13 cellular contexts compared by ENCODE assay signal in the genomic region with DNA sequence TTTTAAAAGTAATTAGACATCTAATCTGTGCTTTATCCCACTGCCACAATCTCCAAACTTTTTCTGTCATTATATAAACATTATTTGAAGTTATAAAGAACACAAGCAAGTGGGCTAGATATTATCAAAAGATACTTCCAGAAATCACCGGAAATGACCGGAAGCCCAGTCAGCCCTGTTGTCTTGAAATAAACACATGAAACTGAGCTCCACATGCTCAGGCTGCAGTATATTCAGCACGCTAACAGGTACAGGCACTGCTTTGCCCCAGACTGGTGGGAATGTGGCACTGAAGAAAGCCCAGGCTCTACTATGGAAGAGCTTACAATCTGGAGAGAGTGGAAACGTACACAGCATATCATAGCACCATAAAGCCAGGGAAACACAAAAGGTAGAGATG.
A peak's percentile ranks its signal among the peaks of the same experiment; 100 is the strongest.
DNase-seq lines count a peak whose midpoint lies in the region; ATAC-seq and TF ChIP-seq lines count a peak whose summit lies in the region.
"Had no signal": no experiment of that assay in that cellular context is flagged by ENCODE, and none has a peak within 500 bp of the region (broad histone marks: within the 10 kb centered on the region; RNA-seq: fewer than 3 reads in every experiment).

No MANE protein-coding gene starts in this region.

- peaks cover 73% of the 10 kb centered on the region for H3K4me1 Mint-ChIP-seq in progenitor cell of endocrine pancreas (ENCODE audit: low read depth)

- H3F3A ChIP-seq in MM.1S (ENCODE audit: insufficient read depth, low read length) = peaks cover 33% of the 10 kb centered on the region

- H3K9me2 ChIP-seq in MM.1S (replicated peaks; ENCODE audit: insufficient read depth, low read length) = no peaks in the 10 kb centered on the region

- H2AFZ ChIP-seq in MM.1S (ENCODE audit: low read length) = peak overlapping the region; percentile 61

- 42 to 44% methylated on average over 4 of the region's 4 CpGs for WGBS in esophagus, 2 donors

- H3K27ac Mint-ChIP-seq in progenitor cell of endocrine pancreas = peak overlapping the region; percentile 87
- H3K27ac Mint-ChIP-seq: T-helper 1 cell treated with Interleukin-12 subunit alpha and Interleukin-12 subunit beta and Interleukin-4 antibody, amounts not matched to agents 30 μg/mL and 1 μg/mL, for 36 hours had no signal

- H4K20me1 ChIP-seq in MM.1S (ENCODE audit: insufficient read depth, low read length) = no peaks in the 10 kb centered on the region

- TF ChIP-seq CTCF in MM.1S (IDR thresholded peaks at IDR 0.05; ENCODE audit: low read length) = no peak; the same call in 1 of the 2 replicates
- no peak for TF ChIP-seq CTCF in progenitor cell of endocrine pancreas (IDR thresholded peaks at IDR 0.05; ENCODE audit: unreplicated experiment)

- H3K4me1 ChIP-seq in MM.1S (ENCODE audit: low read length) (peaks cover 67% of the 10 kb centered on the region), esophagus (ENCODE audit: control insufficient read depth in 2 of 2, insufficient read depth in 2 of 2, low read length in 1 of 2) (peaks cover 0 to 6% of the 10 kb centered on the region in 2 donors)

- ATAC-seq in GM21619 (IDR thresholded peaks at IDR 0.05; ENCODE audit: unreplicated experiment) = no peak
- ATAC-seq in GM18517 (IDR thresholded peaks at IDR 0.05; ENCODE audit: unreplicated experiment) = no peak
- ATAC-seq: activated T-helper 17 cell treated with anti-CD3 and anti-CD28 coated beads, Interleukin-2, amount 50 U/mL, for 72 hours; gastrocnemius medialis had no signal

- H3K27me3 ChIP-seq in MM.1S (replicated peaks; ENCODE audit: insufficient read depth, low read length) (no peaks in the 10 kb centered on the region), esophagus (ENCODE audit: control insufficient read depth in 1 of 2, insufficient read depth in 2 of 2, low read length in 2 of 2) (no peaks in the 10 kb centered on the region)
- H3K27me3 ChIP-seq: gastrocnemius medialis had no signal

- H3K27me3 Mint-ChIP-seq in progenitor cell of endocrine pancreas = no peaks in the 10 kb centered on the region
- H3K27me3 Mint-ChIP-seq: activated T-helper 17 cell treated with anti-CD3 and anti-CD28 coated beads, Interleukin-2, amount 50 U/mL, for 72 hours had no signal

- peaks cover under 1% of the 10 kb centered on the region for H3K36me3 Mint-ChIP-seq in progenitor cell of endocrine pancreas (ENCODE audit: insufficient read depth)

- H3K9me3 Mint-ChIP-seq in progenitor cell of endocrine pancreas (ENCODE audit: low read depth) = peaks cover 1% of the 10 kb centered on the region

- H3K36me3 ChIP-seq in MM.1S (replicated peaks; ENCODE audit: insufficient read depth, low read length) (no peaks in the 10 kb centered on the region), esophagus (ENCODE audit: control insufficient read depth in 2 of 2, insufficient read depth in 2 of 2, low read length in 1 of 2) (no peaks in the 10 kb centered on the region)
- H3K36me3 ChIP-seq: gastrocnemius medialis had no signal

- peak overlapping the region; percentile 91 for H3K27ac ChIP-seq in MM.1S (ENCODE audit: low read length)
- peak overlapping the region; percentile 66 to 92 for H3K27ac ChIP-seq in esophagus (ENCODE audit: low read depth in 2 of 2, low read length in 1 of 2)

- no peaks in the 10 kb centered on the region for H3K9me3 ChIP-seq in MM.1S (replicated peaks; ENCODE audit: insufficient read depth, low read length)
- H3K9me3 ChIP-seq in esophagus (ENCODE audit: control insufficient read depth in 2 of 2, insufficient read depth in 1 of 2, low read depth in 1 of 2, low read length in 1 of 2) = no peaks in the 10 kb centered on the region
- H3K9me3 ChIP-seq: gastrocnemius medialis had no signal

- H3K79me2 ChIP-seq in MM.1S (ENCODE audit: low read length) = no peaks in the 10 kb centered on the region

- H3K4me3 Mint-ChIP-seq in progenitor cell of endocrine pancreas (ENCODE audit: low read depth) = peak overlapping the region; percentile 3
- H3K4me3 Mint-ChIP-seq: activated T-helper 17 cell treated with anti-CD3 and anti-CD28 coated beads, Interleukin-2, amount 50 U/mL, for 72 hours; T-helper 1 cell treated with Interleukin-12 subunit alpha and Interleukin-12 subunit beta and Interleukin-4 antibody, amounts not matched to agents 30 μg/mL and 1 μg/mL, for 36 hours had no signal

- peak; percentile 85 for DNase-seq in MM.1S
- no peak for DNase-seq in progenitor cell of endocrine pancreas (ENCODE audit: low spot score, unreplicated experiment)
- no peak for DNase-seq in NCI-H1436 (lab: John Stamatoyannopoulos, UW)
- DNase-seq: effector CD4-positive, alpha-beta T cell; gastrocnemius medialis; NCI-H446 treated with DMSO at 0.1 percent for 48 hours; stimulated activated CD4-positive, alpha-beta T cell treated with anti-CD3 and anti-CD28 coated beads, Interleukin-1b, Interleukin-23, amount 100 ng/mL, for 48 hours had no signal

- peak overlapping the region; percentile 53 for H3K9ac ChIP-seq in MM.1S (ENCODE audit: low read length)

- H3K4me3 ChIP-seq in GM08714 (ENCODE audit: low read length) (peak overlapping the region; percentile 25; the same call in 1 of the 2 replicates), MM.1S (ENCODE audit: low read length) (no peak overlapping the region), esophagus (ENCODE audit: low read depth in 1 of 2, low read length in 2 of 2) (no peak overlapping the region)
- H3K4me3 ChIP-seq: gastrocnemius medialis had no signal

- H3K4me2 ChIP-seq in MM.1S (ENCODE audit: low read depth, low read length) = peak overlapping the region; percentile 58
